In the genomic region with DNA sequence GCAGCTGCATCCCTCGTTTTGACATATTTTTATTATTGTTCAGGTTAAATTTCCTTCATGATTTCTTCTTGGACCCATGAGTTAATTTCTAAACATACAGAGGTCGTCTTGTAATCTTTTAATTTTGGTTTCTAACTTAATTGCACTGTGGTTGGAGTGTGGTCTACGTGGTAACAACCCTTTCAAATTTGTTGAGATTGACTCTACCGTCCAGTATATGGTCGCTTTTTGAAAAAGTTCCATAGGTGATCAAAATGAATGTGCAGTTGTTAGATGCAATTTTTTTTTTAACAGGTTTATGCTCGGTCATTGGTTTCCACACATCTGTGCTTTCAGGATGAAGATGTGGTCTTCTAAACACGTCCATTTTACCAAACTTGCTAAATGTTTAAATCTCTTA, we compare ENCODE assay signal across 26 cellular contexts. TPM values are rescaled to one million over a fixed set of nuclear protein-coding genes. Genes with fewer than 3 reads are reported as not detected.
"Had no signal": no experiment of that assay in that cellular context is flagged by ENCODE, and none has a peak within 500 bp of the region (broad histone marks: within the 10 kb centered on the region; RNA-seq: fewer than 3 reads in every experiment).

No MANE protein-coding gene starts in this region.

- ATAC-seq: effector memory CD8-positive, alpha-beta T cell; esophagus mucosa; foreskin keratinocyte; gastrocnemius medialis; gastroesophageal sphincter; heart left ventricle; heart right ventricle had no signal

- H3K9me3 Mint-ChIP-seq: dendritic cell treated with granulocyte-macrophage colony-stimulating factor and Interleukin-4, amounts not matched to agents 40 ng/mL and 50 ng/mL, for 4 days; effector memory CD8-positive, alpha-beta T cell had no signal

- H3K27ac Mint-ChIP-seq: dendritic cell treated with granulocyte-macrophage colony-stimulating factor and Interleukin-4, amounts not matched to agents 40 ng/mL and 50 ng/mL, for 4 days; endodermal cell had no signal

- H3K27me3 Mint-ChIP-seq: effector memory CD8-positive, alpha-beta T cell had no signal

- H3K4me3 Mint-ChIP-seq: dendritic cell treated with granulocyte-macrophage colony-stimulating factor and Interleukin-4, amounts not matched to agents 40 ng/mL and 50 ng/mL, for 4 days; effector memory CD8-positive, alpha-beta T cell; endodermal cell had no signal

- DNase-seq: colonic mucosa; cortex of kidney; dermis blood vessel endothelial cell; dorsolateral prefrontal cortex; effector CD4-positive, alpha-beta T cell; effector CD8-positive, alpha-beta T cell; effector memory CD4-positive, alpha-beta T cell; effector memory CD8-positive, alpha-beta T cell; endodermal cell; erythroblast; esophagus squamous epithelium; foreskin fibroblast; foreskin keratinocyte; foreskin melanocyte; gastrocnemius medialis; glutamatergic neuron; head of caudate nucleus; heart left ventricle; heart right ventricle had no signal

RNA-seq across cellular contexts. Expression of a gene that starts 11.0 kb away (rescaled TPM):
- total RNA-seq: endothelial cell of umbilical vein, epithelial cell of proximal tubule, fibroblast of lung, fibroblast of villous mesenchyme, foreskin keratinocyte had no signal
